25 cellular contexts compared by ENCODE assay signal in the genomic region with DNA sequence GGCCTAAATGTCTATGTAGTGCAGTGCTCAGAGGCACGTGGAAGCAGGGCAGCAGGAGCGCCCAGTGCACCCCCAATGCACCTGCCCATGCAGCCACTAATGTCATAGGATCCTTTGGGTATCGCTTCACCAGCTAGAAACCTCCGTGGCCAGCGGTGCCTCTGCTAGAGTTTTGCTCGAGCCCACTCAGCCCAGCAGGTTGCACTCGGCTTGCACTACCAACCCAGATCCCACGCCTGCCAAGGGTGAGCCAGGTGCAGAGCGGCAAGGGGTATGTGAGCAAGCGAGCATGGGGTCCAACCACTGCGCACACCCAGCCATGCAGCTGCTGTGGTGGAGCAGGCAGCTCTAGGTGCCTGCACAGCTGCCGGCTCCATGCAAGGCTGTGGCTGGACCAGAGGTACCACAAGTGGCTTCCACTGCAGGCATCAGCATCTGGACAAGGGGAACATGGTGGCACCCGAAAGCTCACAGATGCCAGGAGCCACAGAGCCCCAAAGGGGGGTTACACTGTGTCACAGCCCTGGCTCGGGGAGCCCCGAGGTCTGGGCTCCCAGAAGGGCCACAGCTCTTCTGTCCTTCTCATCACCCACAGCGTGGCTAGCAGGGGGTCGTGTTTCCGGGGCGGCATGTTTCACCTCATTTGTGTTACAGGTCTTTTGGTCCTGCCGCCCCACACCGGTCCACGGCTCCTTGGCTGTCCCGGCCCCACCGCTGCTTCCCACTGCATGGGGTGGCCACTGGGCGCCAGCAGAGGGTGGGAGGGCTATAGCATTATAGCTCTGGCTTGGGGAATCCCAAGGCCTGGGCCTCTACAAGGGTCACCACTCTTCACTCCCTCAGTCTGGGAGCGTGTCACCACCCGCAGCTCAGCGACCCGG. TPM values are rescaled to one million over a fixed set of nuclear protein-coding genes. Genes with fewer than 3 reads are reported as not detected.
DNase-seq lines count a peak whose midpoint lies in the region; ATAC-seq, FAIRE-seq and TF ChIP-seq lines count a peak whose summit lies in the region.
"Had no signal": no experiment of that assay in that cellular context is flagged by ENCODE, and none has a peak within 500 bp of the region (broad histone marks: within the 10 kb centered on the region; RNA-seq: fewer than 3 reads in every experiment).

No MANE protein-coding gene starts in this region.

- FAIRE-seq in HepG2 (lab: Jason Lieb, UNC), result no peak
- no peak for FAIRE-seq in H1 (lab: Jason Lieb, UNC)
- FAIRE-seq: D721Med, H54, TTC549, urothelium cell line had no signal

- peak overlapping the region; percentile 79 for H3K4me2 ChIP-seq in HepG2 (ENCODE audit: low read depth, low read length)
- H3K4me2 ChIP-seq in H1 (ENCODE audit: insufficient read depth in 1 of 2, low read depth in 2 of 2, low read length in 2 of 2), result no peak overlapping the region; a peak in 1 of 4 replicates
- H3K4me2 ChIP-seq: KMS-11 had no signal

- no peak overlapping the region for H2BK12ac ChIP-seq in H1 (ENCODE audit: low read depth, low read length)

- no peaks in the 10 kb centered on the region; the same call in 1 of the 2 replicates for H3K79me1 ChIP-seq in H1 (ENCODE audit: low read depth, low read length)

- peaks cover 6% of the 10 kb centered on the region; the same call in 1 of the 2 replicates for H3K23me2 ChIP-seq in H1 (ENCODE audit: low read depth, low read length)

- CTCF ChIA-PET in HepG2 (lab: Yijun Ruan, JAX; ENCODE audit: low intra/inter-chr PET ratio, low total read pairs), result no interaction called here
- CTCF ChIA-PET in T-cell (lab: Charles Lee), result interaction anchor here in 1 of 2 donors (3.2 kb wide), 1 partner anchor 270 kb away, joined by 18 read pairs; no protein-coding TSS in a partner anchor
- CTCF ChIA-PET in H1 (lab: Charles Lee; ENCODE audit: partially characterized antibody), result interaction anchor here (0.8 to 4.3 kb wide), 6 partner anchors 8 to 270 kb away, joined by 3 to 37 read pairs (median 3); no protein-coding TSS in a partner anchor

- in situ Hi-C loops in HepG2 (cut with HindIII; ENCODE audit: extremely low pct_ligation_motif_present, low pct_unique_long_range_greater_than_20kb), result no loop called here

- H3K14ac ChIP-seq in H1 (ENCODE audit: insufficient read length), result no peak overlapping the region

- H3K23ac ChIP-seq in H1 (ENCODE audit: insufficient read length), result no peak overlapping the region

- TF ChIP-seq EP300 in HepG2 (IDR thresholded peaks at IDR 0.05; ENCODE audit: low read depth in 2 of 2, low read length in 2 of 2) (no peak), HepG2 (CRISPR knock-in tag; IDR thresholded peaks at IDR 0.05; ENCODE audit: borderline replicate concordance) (no peak), H1 (IDR thresholded peaks at IDR 0.05; ENCODE audit: borderline replicate concordance in 1 of 2, low read depth in 2 of 2, low read length in 2 of 2) (no peak)

- TF ChIP-seq RAD21 in HepG2 (CRISPR knock-in tag; IDR thresholded peaks at IDR 0.05) (no peak), H1 (IDR thresholded peaks at IDR 0.05 in 1 of 2, conservative IDR thresholded peaks at IDR 0.05 in 1 of 2; ENCODE audit: low read depth in 2 of 2, low read length in 2 of 2) (no peak)

- peak overlapping the region; percentile 69; the same call in 1 of the 2 replicates for H4K8ac ChIP-seq in H1 (ENCODE audit: extremely low read depth, insufficient read depth, low read length)

- H3K27me3 Mint-ChIP-seq in T-cell, result no peaks in the 10 kb centered on the region

- no peak overlapping the region for H3K4ac ChIP-seq in H1 (replicated peaks; ENCODE audit: insufficient read length, low read depth, low read length)

- H3K18ac ChIP-seq in H1 (ENCODE audit: extremely low read depth, low read length), result no peak overlapping the region

- DNase-seq in HepG2 (ENCODE audit: low spot score) (no peak), right lobe of liver (no peak), T-cell (peak in 1 of 34 experiments; percentile 13), H1 (ENCODE audit: low read depth in 1 of 2, low spot score in 2 of 2) (no peak), MG63 (no peak), HT-29 (ENCODE audit: low spot score) (no peak), amniotic stem cell (lab: John Stamatoyannopoulos, UW) (no peak)
- DNase-seq in stimulated activated effector memory CD8-positive, alpha-beta T cell treated with anti-CD3 and anti-CD28 coated beads, Interleukin-12 subunit alpha, Interleukin-12 subunit beta, amount 100 ng/mL, for 72 hours (ENCODE audit: low spot score in 2 of 2), result no peak
- DNase-seq: activated CD4-positive, alpha-beta T cell treated with anti-CD3 and anti-CD28 coated beads for 4 hours; dorsolateral prefrontal cortex; EL; heart right ventricle; midbrain; NCI-H187 treated with DMSO at 0.1 percent for 48 hours; NCI-H774; occipital lobe; stimulated activated CD8-positive, alpha-beta memory T cell treated with anti-CD3 and anti-CD28 coated beads, Interleukin-4, amount 100 ng/mL, for 48 hours had no signal

- no peaks in the 10 kb centered on the region for H3K9me3 Mint-ChIP-seq in T-cell
- H3K9me3 Mint-ChIP-seq in stimulated activated effector memory CD8-positive, alpha-beta T cell treated with anti-CD3 and anti-CD28 coated beads, Interleukin-12 subunit alpha, Interleukin-12 subunit beta, amount 100 ng/mL, for 72 hours, result peaks cover 5% of the 10 kb centered on the region

- H3K4me3 ChIP-seq in HepG2 (replicated peaks in 1 of 3; ENCODE audit: insufficient read depth in 1 of 3, low read depth in 2 of 3, low read length in 3 of 3) (peak overlapping the region; percentile 46 to 69 (median 62); a peak in 5 of 6 replicates), right lobe of liver (no peak overlapping the region), H1 (ENCODE audit: extremely low read depth in 1 of 4, insufficient read depth in 2 of 4, low read depth in 3 of 4, low read length in 4 of 4) (0 out of 8 replicates have a peak overlapping the region, but pooled peaks of 1 of the 4 experiments have one; percentile 17), MG63 (no peak overlapping the region)
- H3K4me3 ChIP-seq: heart right ventricle, right atrium auricular region, SK-N-MC had no signal

- peaks cover 17 to 28% (median 17%) of the 10 kb centered on the region in 3 donors for H3K4me1 Mint-ChIP-seq in T-cell
- H3K4me1 Mint-ChIP-seq in stimulated activated effector memory CD8-positive, alpha-beta T cell treated with anti-CD3 and anti-CD28 coated beads, Interleukin-12 subunit alpha, Interleukin-12 subunit beta, amount 100 ng/mL, for 72 hours, result peaks cover 36% of the 10 kb centered on the region

- no peak for TF ChIP-seq POLR2A in HepG2 (IDR thresholded peaks at IDR 0.05; ENCODE audit: insufficient read depth in 1 of 2, low read depth in 2 of 2, low read length in 2 of 2)
- TF ChIP-seq POLR2A in right lobe of liver (IDR thresholded peaks at IDR 0.05), result no peak
- no peak for TF ChIP-seq POLR2A in H1 (IDR thresholded peaks at IDR 0.05; ENCODE audit: control extremely low read depth in 1 of 2, low read depth in 2 of 2, low read length in 2 of 2)

- ATAC-seq in HepG2, result no peak
- no peak for ATAC-seq in right lobe of liver
- ATAC-seq in T-cell (replicated peaks in 1 of 4), result no peak
- no peak for ATAC-seq in stimulated activated effector memory CD8-positive, alpha-beta T cell treated with anti-CD3 and anti-CD28 coated beads, Interleukin-12 subunit alpha, Interleukin-12 subunit beta, amount 100 ng/mL, for 72 hours
- ATAC-seq: heart right ventricle, left lobe of liver had no signal

- H4K20me1 ChIP-seq in HepG2 (ENCODE audit: insufficient read depth, low read length), result no peaks in the 10 kb centered on the region
- H4K20me1 ChIP-seq in H1 (replicated peaks in 1 of 2; ENCODE audit: control insufficient read depth in 1 of 2, insufficient read depth in 2 of 2, low read length in 2 of 2), result no peaks in the 10 kb centered on the region

- BruUV-seq in HepG2 (replicated peaks; lab: Mats Ljungman, UMichigan), result no TSS peak

- TF ChIP-seq CTCF in HepG2 (CRISPR knock-in tag; IDR thresholded peaks at IDR 0.05) (0 out of 2 replicates have a peak, but pooled peaks have one; percentile 25), right lobe of liver (IDR thresholded peaks at IDR 0.05) (no peak), H1 (IDR thresholded peaks at IDR 0.05; ENCODE audit: control extremely low read depth in 1 of 3, insufficient read depth in 1 of 3, low read depth in 1 of 3, low read length in 3 of 3) (no peak)

- H2AFZ ChIP-seq in HepG2 (ENCODE audit: low read length), result no peak overlapping the region
- H2AFZ ChIP-seq in H1 (ENCODE audit: low read length), result no peak overlapping the region

- H3K36me3 Mint-ChIP-seq in T-cell, result no peaks in the 10 kb centered on the region
- peaks cover 16% of the 10 kb centered on the region for H3K36me3 Mint-ChIP-seq in stimulated activated effector memory CD8-positive, alpha-beta T cell treated with anti-CD3 and anti-CD28 coated beads, Interleukin-12 subunit alpha, Interleukin-12 subunit beta, amount 100 ng/mL, for 72 hours

- H4K91ac ChIP-seq in H1 (replicated peaks; ENCODE audit: insufficient read length, low read length), result no peak overlapping the region

- peak overlapping the region; percentile 46 to 86 (median 84) for H3K4me3 Mint-ChIP-seq in T-cell
- H3K4me3 Mint-ChIP-seq in stimulated activated effector memory CD8-positive, alpha-beta T cell treated with anti-CD3 and anti-CD28 coated beads, Interleukin-12 subunit alpha, Interleukin-12 subunit beta, amount 100 ng/mL, for 72 hours, result peak overlapping the region; percentile 82

- peaks cover 24% of the 10 kb centered on the region for H3K79me2 ChIP-seq in HepG2 (ENCODE audit: insufficient read depth, low read length)
- peaks cover 6 to 24% of the 10 kb centered on the region in 2 experiments for H3K79me2 ChIP-seq in H1 (ENCODE audit: control insufficient read depth in 1 of 2, insufficient read depth in 2 of 2, low read length in 2 of 2)

- no peak overlapping the region for H4K5ac ChIP-seq in H1 (ENCODE audit: insufficient read length, low read depth, low read length)

- 77% methylated on average over 11 of the region's 29 CpGs for WGBS in HepG2 (ENCODE audit: low lambda C conversion rate)
- WGBS in right lobe of liver (ENCODE audit: insufficient coverage, low coverage, low lambda C conversion rate, missing lambda C conversion rate), result no CpG with 5 or more reads among the region's 29 CpGs
- WGBS in H1 (ENCODE audit: extremely low coverage in 1 of 2, insufficient coverage in 1 of 2, insufficient read length in 1 of 2, insufficient replicate concordance in 2 of 2, low coverage in 1 of 2, low lambda C conversion rate in 2 of 2, missing lambda C conversion rate in 1 of 2), 2 experiments, result 89% methylated on average over 29 of the region's 29 CpGs; no CpG with 5 or more reads in 1 of the 2 experiments

- H2BK20ac ChIP-seq in H1 (ENCODE audit: low read length), result no peak overlapping the region

- H3K36me3 ChIP-seq in HepG2 (replicated peaks in 1 of 2; ENCODE audit: control insufficient read depth in 1 of 2, insufficient read depth in 2 of 2, low read length in 2 of 2) (no peaks in the 10 kb centered on the region), right lobe of liver (no peaks in the 10 kb centered on the region), H1 (ENCODE audit: control insufficient read depth in 2 of 4, insufficient read depth in 4 of 4, low read length in 3 of 4) (no peaks in the 10 kb centered on the region), MG63 (peaks cover 2% of the 10 kb centered on the region; the same call in 1 of the 2 replicates)
- H3K36me3 ChIP-seq: heart right ventricle, right atrium auricular region had no signal

- peaks cover 49% of the 10 kb centered on the region for H3K4me1 ChIP-seq in HepG2 (ENCODE audit: insufficient read depth, low read length)
- H3K4me1 ChIP-seq in right lobe of liver, result no peaks in the 10 kb centered on the region
- H3K4me1 ChIP-seq in H1 (replicated peaks in 1 of 4; ENCODE audit: control insufficient read depth in 3 of 4, insufficient read depth in 4 of 4, low read length in 3 of 4), result peaks cover 1 to 8% (median 7%) of the 10 kb centered on the region in 4 experiments; a peak in 6 of 7 replicates

- H2AK5ac ChIP-seq in H1 (ENCODE audit: low read depth, low read length), result no peak overlapping the region

- no peak overlapping the region for H3K56ac ChIP-seq in H1 (replicated peaks; ENCODE audit: insufficient read length, low read depth, low read length)

- H3K27ac Mint-ChIP-seq in T-cell, result peak overlapping the region in 1 of 2 donors; percentile 49
- H3K27ac Mint-ChIP-seq in stimulated activated effector memory CD8-positive, alpha-beta T cell treated with anti-CD3 and anti-CD28 coated beads, Interleukin-12 subunit alpha, Interleukin-12 subunit beta, amount 100 ng/mL, for 72 hours, result no peak overlapping the region

- H2BK5ac ChIP-seq in H1 (ENCODE audit: low read depth, low read length), result 0 out of 2 replicates have a peak overlapping the region, but pooled peaks have one; percentile 18

- H2BK120ac ChIP-seq in H1 (replicated peaks; ENCODE audit: low read depth, low read length), result no peak overlapping the region

- peak overlapping the region; percentile 46; the same call in 1 of the 2 replicates for H2BK15ac ChIP-seq in H1 (ENCODE audit: low read length)

- H3K27me3 ChIP-seq in HepG2 (ENCODE audit: control insufficient read depth in 1 of 2, insufficient read depth in 2 of 2, low read length in 2 of 2), result no peaks in the 10 kb centered on the region; a peak in 1 of 5 replicates
- no peaks in the 10 kb centered on the region for H3K27me3 ChIP-seq in right lobe of liver
- no peaks in the 10 kb centered on the region for H3K27me3 ChIP-seq in H1 (replicated peaks in 1 of 4; ENCODE audit: control insufficient read depth in 3 of 4, extremely low read depth in 1 of 4, insufficient read depth in 3 of 4, low read length in 3 of 4)
- H3K27me3 ChIP-seq in MG63, result no peaks in the 10 kb centered on the region
- H3K27me3 ChIP-seq: dorsolateral prefrontal cortex, heart right ventricle, right atrium auricular region had no signal

- H3K9me3 ChIP-seq in HepG2 (ENCODE audit: low read length), result no peaks in the 10 kb centered on the region
- peaks cover 0 to 7% (median 0%) of the 10 kb centered on the region in 4 donors for H3K9me3 ChIP-seq in right lobe of liver
- H3K9me3 ChIP-seq in H1 (ENCODE audit: insufficient read depth in 2 of 2, low read depth in 1 of 2, low read length in 1 of 2), result no peaks in the 10 kb centered on the region
- no peaks in the 10 kb centered on the region for H3K9me3 ChIP-seq in MG63
- H3K9me3 ChIP-seq: right atrium auricular region had no signal

- H3K27ac ChIP-seq in HepG2 (ENCODE audit: extremely low read length, insufficient read depth, low read length), result no peak overlapping the region
- H3K27ac ChIP-seq in right lobe of liver, result no peak overlapping the region
- no peak overlapping the region for H3K27ac ChIP-seq in H1 (ENCODE audit: low read depth, low read length)
- H3K27ac ChIP-seq: KMS-11, right atrium auricular region, SK-N-MC had no signal

- intact Hi-C loops in HepG2 (cut with micrococcal nuclease; ENCODE audit: unreplicated experiment), result loop anchor here (10.0 kb wide), 1 partner anchor 108 kb away; no protein-coding TSS in a partner anchor
- intact Hi-C loops in right lobe of liver (cut with DNase I), result loop anchor here in 1 of 2 donors (5.0 kb wide), 1 partner anchor 120 kb away; a partner anchor contains a TSS

- POLR2A ChIA-PET in HepG2 (lab: Yijun Ruan, JAX) (interaction anchor here (0.6 to 1.6 kb wide), 11 partner anchors 11 to 157 kb away, joined by 3 to 10 read pairs (median 4); no protein-coding TSS in a partner anchor), T-cell (lab: Charles Lee) (interaction anchor here (0.6 to 0.7 kb wide), 2 partner anchors 9 to 19 kb away, joined by 3 to 6 read pairs; no protein-coding TSS in a partner anchor), H1 (lab: Charles Lee; ENCODE audit: partially characterized antibody) (interaction anchor here (1.0 kb wide), 1 partner anchor 24 kb away, joined by 3 read pairs; no protein-coding TSS in a partner anchor)

- H3K9ac ChIP-seq in HepG2 (ENCODE audit: insufficient read depth, low read depth, low read length), result peak overlapping the region; percentile 49; the same call in 1 of the 2 replicates
- H3K9ac ChIP-seq in H1 (replicated peaks in 1 of 4; ENCODE audit: extremely low read depth in 1 of 4, low read depth in 3 of 4, low read length in 3 of 4), result no peak overlapping the region
- H3K9ac ChIP-seq: KMS-11 had no signal

RNA-seq across cellular contexts. Expression of a gene that starts 2.3 kb away (rescaled TPM):
- 30.7 and 46.3 TPM in 2 replicates for total RNA-seq in HepG2 (2016; rRNA removed; fragmentation: Illumina TruSeq; extraction: Trizol)
- 4.3 and 4.9 TPM in 2 replicates for total RNA-seq in HepG2 (2016; cell fraction: cytosol; rRNA removed; fragmentation: Illumina TruSeq; extraction: Trizol; ENCODE audit: low read depth)
- 31.3 and 48.9 TPM in 2 replicates for total RNA-seq in HepG2 (2016; cell fraction: insoluble cytoplasmic fraction; rRNA removed; fragmentation: Illumina TruSeq; extraction: Trizol)
- total RNA-seq in HepG2 (2016; cell fraction: membrane; rRNA removed; fragmentation: Illumina TruSeq; extraction: Trizol), result 10.3 and 10.6 TPM in 2 replicates
- total RNA-seq in HepG2 (2016; cell fraction: nucleus; rRNA removed; fragmentation: Illumina TruSeq; extraction: Trizol), result 33.8 and 35.6 TPM in 2 replicates
- 10.4 and 15.1 TPM in 2 replicates for polyA plus RNA-seq in HepG2 (2011; rRNA removed)
- 10.6 and 12.1 TPM in 2 replicates for polyA plus RNA-seq in HepG2 (2011; cell fraction: cytosol; rRNA removed)
- polyA plus RNA-seq in HepG2 (2011; cell fraction: nucleus; rRNA removed), result 14.6 and 15.9 TPM in 2 replicates
- polyA plus RNA-seq in HepG2 (2012), result 9.7 and 17.7 TPM in 2 replicates
- polyA plus RNA-seq in HepG2 (2016; cell fraction: cytosol; fragmentation: Illumina TruSeq; extraction: Trizol; ENCODE audit: low read depth), result 0.87 and 1.1 TPM in 2 replicates
- 41.4 and 43.6 TPM in 2 replicates for polyA plus RNA-seq in HepG2 (2016; cell fraction: insoluble cytoplasmic fraction; fragmentation: Illumina TruSeq; extraction: Trizol; ENCODE audit: low read depth)
- 3.0 and 3.9 TPM in 2 replicates for polyA plus RNA-seq in HepG2 (2016; cell fraction: membrane; fragmentation: Illumina TruSeq; extraction: Trizol; ENCODE audit: low read depth)
- polyA plus RNA-seq in HepG2 (2016; cell fraction: nucleus; fragmentation: Illumina TruSeq; extraction: Trizol; ENCODE audit: insufficient read depth, low read depth), result 40.5 and 41.8 TPM in 2 replicates
- polyA minus RNA-seq in HepG2 (2011; rRNA and poly(A)+ RNA removed; ENCODE audit: low replicate concordance), result 50.3 and 124 TPM in 2 replicates
- 9.1 and 16.4 TPM in 2 replicates for polyA minus RNA-seq in HepG2 (2011; cell fraction: cytosol; rRNA and poly(A)+ RNA removed)
- 27.6 and 33.7 TPM in 2 replicates for polyA minus RNA-seq in HepG2 (2011; cell fraction: nucleus; rRNA and poly(A)+ RNA removed)
- total RNA-seq in right lobe of liver, result 1 to 10 TPM; 2.7 to 4.8 (median 4.2) TPM
- 10 to 100 TPM in 3 of 5 donors, 1 to 10 TPM in 2; 6.2 to 14.7 (median 11.9) TPM for total RNA-seq in T-cell
- total RNA-seq in H1 (2021; fragmentation: NEBNext Ultra II Directional; extraction: Animal tissue kit (Norgen Biotek cat#: 25700)), result 119 and 125 TPM in 2 replicates
- polyA plus RNA-seq in H1 (2011; rRNA removed), result 49.9 and 50.1 TPM in 2 replicates
- 83.7 TPM for polyA plus RNA-seq in H1 (2011; cell fraction: cytosol; rRNA removed)
- 66.1 TPM for polyA plus RNA-seq in H1 (2011; cell fraction: nucleus; rRNA removed)
- polyA plus RNA-seq in H1 (2012, experiment 1 of 2), result 106 to 137 TPM (median 113 TPM) in 4 replicates
- 7.3 TPM for polyA plus RNA-seq in H1 (2012, experiment 2 of 2)
- polyA plus RNA-seq in H1 (2013, experiment 1 of 2), result 36.6 TPM
- polyA plus RNA-seq in H1 (2013, experiment 2 of 2), result 39.2 TPM
- 167 and 172 TPM in 2 replicates for polyA minus RNA-seq in H1 (2011; rRNA and poly(A)+ RNA removed)
- 79.4 TPM for polyA minus RNA-seq in H1 (2011; cell fraction: cytosol; rRNA and poly(A)+ RNA removed)
- 106 TPM for polyA minus RNA-seq in H1 (2011; cell fraction: nucleus; rRNA and poly(A)+ RNA removed)
- 13.8 and 15.6 TPM in 2 replicates for total RNA-seq in MG63 (2014; rRNA removed; shearing (Covaris generic); ENCODE audit: low replicate concordance)
- total RNA-seq in HT-29 (2014; rRNA removed; shearing (Covaris generic)), result 37.7 and 40.5 TPM in 2 replicates

Comparison
In these comparisons a context has a peak if more than half of its experiments do, and no peak if none do; other contexts are left out.
1. H3K4me3 ChIP-seq: peak in HepG2 (3 of 3); none in right lobe of liver (0 of 3) and MG63 (single experiment).